14 cellular contexts compared by ENCODE assay signal in genomic region chr9:92774274-92774673, GRCh38. TPM values are rescaled to one million over a fixed set of nuclear protein-coding genes. Genes with fewer than 3 reads are reported as not detected.
DNase-seq lines count a peak whose midpoint lies in the region; TF ChIP-seq lines count a peak whose summit lies in the region.
"Had no signal": no experiment of that assay in that cellular context is flagged by ENCODE, and none has a peak within 500 bp of the region (broad histone marks: within the 10 kb centered on the region; RNA-seq: fewer than 3 reads in every experiment).

No MANE protein-coding gene starts in this region.

- H3K36me3 Mint-ChIP-seq in T-helper 2 cell treated with Interferon-gamma antibody and Interleukin-4, amounts not matched to agents 5 μg/mL and 100 μg/mL, for 36 hours (ENCODE audit: low read depth), result no peaks in the 10 kb centered on the region

- H3K9ac ChIP-seq in smooth muscle cell (ENCODE audit: low read depth), result peak overlapping the region; percentile 70

- H3K36me3 ChIP-seq in smooth muscle cell (ENCODE audit: low read depth), result no peaks in the 10 kb centered on the region

- H3K4me3 ChIP-seq in fibroblast of mammary gland (ENCODE audit: control insufficient read depth, low read depth, low read length) (no peak overlapping the region), smooth muscle cell (no peak overlapping the region)
- H3K4me3 ChIP-seq: dorsolateral prefrontal cortex, testis had no signal

- H4K20me1 ChIP-seq in smooth muscle cell (ENCODE audit: low read depth), result no peaks in the 10 kb centered on the region

- no peaks in the 10 kb centered on the region for H3K79me2 ChIP-seq in smooth muscle cell (ENCODE audit: low read depth)

- peaks cover 1% of the 10 kb centered on the region for H3K9me3 Mint-ChIP-seq in T-helper 2 cell treated with Interferon-gamma antibody and Interleukin-4, amounts not matched to agents 5 μg/mL and 100 μg/mL, for 36 hours

- H3K4me2 ChIP-seq in smooth muscle cell, result no peak overlapping the region

- peaks cover 3% of the 10 kb centered on the region for H3K4me1 Mint-ChIP-seq in T-helper 2 cell treated with Interferon-gamma antibody and Interleukin-4, amounts not matched to agents 5 μg/mL and 100 μg/mL, for 36 hours (ENCODE audit: low read depth)

- no peaks in the 10 kb centered on the region for H3K4me1 ChIP-seq in smooth muscle cell (ENCODE audit: low read depth)
- H3K4me1 ChIP-seq: testis had no signal

- H3F3A ChIP-seq in smooth muscle cell (ENCODE audit: low read depth), result no peaks in the 10 kb centered on the region

- no peak overlapping the region for H3K27ac Mint-ChIP-seq in T-helper 2 cell treated with Interferon-gamma antibody and Interleukin-4, amounts not matched to agents 5 μg/mL and 100 μg/mL, for 36 hours
- H3K27ac Mint-ChIP-seq: activated CD8-positive, alpha-beta T cell treated with anti-CD3 and anti-CD28 coated beads, Interleukin-2, amount 10 ng/mL, durations not matched to agents 7 days and 5 days had no signal

- H3K27me3 Mint-ChIP-seq in T-helper 2 cell treated with Interferon-gamma antibody and Interleukin-4, amounts not matched to agents 5 μg/mL and 100 μg/mL, for 36 hours (ENCODE audit: low read depth), result peaks cover 8% of the 10 kb centered on the region

- TF ChIP-seq CTCF in fibroblast of mammary gland (conservative IDR thresholded peaks at IDR 0.05; ENCODE audit: control insufficient read depth, insufficient read depth, low read depth, low read length) (no peak), smooth muscle cell (IDR thresholded peaks at IDR 0.05; ENCODE audit: borderline replicate concordance, insufficient read depth, poor library complexity, severe bottlenecking) (no peak)

- H3K9me3 ChIP-seq in smooth muscle cell (replicated peaks; ENCODE audit: low read depth), result no peaks in the 10 kb centered on the region
- H3K9me3 ChIP-seq: testis had no signal

- no peak overlapping the region for H3K4me3 Mint-ChIP-seq in T-helper 2 cell treated with Interferon-gamma antibody and Interleukin-4, amounts not matched to agents 5 μg/mL and 100 μg/mL, for 36 hours
- H3K4me3 Mint-ChIP-seq: activated CD8-positive, alpha-beta T cell treated with anti-CD3 and anti-CD28 coated beads, Interleukin-2, amount 10 ng/mL, durations not matched to agents 7 days and 5 days had no signal

- 11% methylated on average over 1 of the region's 1 CpG for WGBS in smooth muscle cell (ENCODE audit: low lambda C conversion rate)

- DNase-seq in NCI-H1436 (lab: John Stamatoyannopoulos, UW), result peak; percentile 4
- DNase-seq in NCI-H1436 treated with DMSO at 0.1 percent for 48 hours (lab: John Stamatoyannopoulos, UW), result no peak
- peak; percentile 69 for DNase-seq in RPMI7951 (ENCODE audit: low read depth)
- DNase-seq in fibroblast of mammary gland (ENCODE audit: low read depth), result peak; percentile 95
- DNase-seq in smooth muscle cell (lab: John Stamatoyannopoulos, UW; ENCODE audit: unreplicated experiment), result no peak
- no peak for DNase-seq in T-helper 2 cell treated with Interferon-gamma antibody and Interleukin-4, amounts not matched to agents 5 μg/mL and 100 μg/mL, for 36 hours (ENCODE audit: low spot score)
- DNase-seq in NCI-H345 (lab: John Stamatoyannopoulos, UW), result no peak
- DNase-seq in NCI-H1105 (lab: John Stamatoyannopoulos, UW), result no peak
- DNase-seq: activated CD8-positive, alpha-beta T cell treated with anti-CD3 and anti-CD28 coated beads, Interleukin-2, amount 10 ng/mL, durations not matched to agents 7 days and 5 days; activated naive CD4-positive, alpha-beta T cell treated with Interleukin-2 at 50 U/mL for 16 hours; NCI-H1092; retina; testis had no signal

- H3K27me3 ChIP-seq in smooth muscle cell (ENCODE audit: low read depth), result no peaks in the 10 kb centered on the region
- H3K27me3 ChIP-seq: dorsolateral prefrontal cortex, testis had no signal

- peak overlapping the region; percentile 25 for H2AFZ ChIP-seq in smooth muscle cell (ENCODE audit: low read depth)

- H3K27ac ChIP-seq in smooth muscle cell (ENCODE audit: low read depth), result peak overlapping the region; percentile 89
- H3K27ac ChIP-seq: testis had no signal

RNA-seq across cellular contexts. Expression of gene BICD2, which starts 9.6 kb away (rescaled TPM):
- 20.1 and 21.6 TPM in 2 replicates for total RNA-seq in RPMI7951 (2014; rRNA removed; shearing (Covaris generic))
- total RNA-seq in smooth muscle cell, result 29.1 and 32.2 TPM in 2 replicates
- 27.5 and 28.1 TPM in 2 replicates for polyA plus RNA-seq in smooth muscle cell

Comparison
In these comparisons a context has a peak if more than half of its experiments do, and no peak if none do; other contexts are left out.
1. DNase-seq: peak in NCI-H1436 (single experiment), RPMI7951 (single experiment) and fibroblast of mammary gland (single experiment); none in NCI-H1436 treated with DMSO at 0.1 percent for 48 hours (single experiment), smooth muscle cell (single experiment), T-helper 2 cell treated with Interferon-gamma antibody and Interleukin-4, amounts not matched to agents 5 μg/mL and 100 μg/mL, for 36 hours (single experiment), NCI-H345 (single experiment) and NCI-H1105 (single experiment).